20 cellular contexts compared by ENCODE assay signal in the genomic region with DNA sequence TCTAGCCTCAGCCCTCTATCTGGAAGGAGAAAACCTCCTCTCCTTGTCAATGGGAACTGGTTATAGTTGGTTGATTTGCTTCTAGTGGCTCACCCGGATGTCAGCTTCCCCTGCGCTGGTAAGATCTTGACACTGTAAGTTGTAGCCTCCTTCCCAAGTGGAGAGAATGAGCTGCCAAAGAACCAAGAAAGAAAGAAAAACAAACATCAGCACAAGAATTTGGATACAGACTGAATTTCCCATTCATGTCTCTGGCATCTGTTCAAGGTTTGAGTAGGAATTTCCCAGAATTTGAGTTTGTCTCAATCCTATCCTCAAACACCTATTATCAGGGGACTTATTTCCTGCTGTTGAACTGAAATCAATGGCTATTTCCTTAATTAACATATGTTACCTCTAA. TPM values are rescaled to one million over a fixed set of nuclear protein-coding genes. Genes with fewer than 3 reads are reported as not detected.
DNase-seq lines count a peak whose midpoint lies in the region; ATAC-seq and TF ChIP-seq lines count a peak whose summit lies in the region.
"Had no signal": no experiment of that assay in that cellular context is flagged by ENCODE, and none has a peak within 500 bp of the region (broad histone marks: within the 10 kb centered on the region; RNA-seq: fewer than 3 reads in every experiment).

No MANE protein-coding gene starts in this region.

- H3K4me3 Mint-ChIP-seq in CD8-positive, alpha-beta T cell: no peak overlapping the region
- H3K4me3 Mint-ChIP-seq: activated CD4-positive, alpha-beta T cell treated with anti-CD3 and anti-CD28 coated beads, Interleukin-2, amount 10 ng/mL, durations not matched to agents 24 days and 14 days had no signal

- H3K27me3 Mint-ChIP-seq in CD8-positive, alpha-beta T cell (ENCODE audit: low read depth): peaks cover 4% of the 10 kb centered on the region

- no peaks in the 10 kb centered on the region for H3K36me3 ChIP-seq in CD8-positive, alpha-beta T cell (ENCODE audit: insufficient read depth, low read length)
- H3K36me3 ChIP-seq: right lobe of liver had no signal

- no peak overlapping the region for H3K4me3 ChIP-seq in astrocyte of the cerebellum (ENCODE audit: low read depth, low read length)
- H3K4me3 ChIP-seq in CD8-positive, alpha-beta T cell (ENCODE audit: low read depth, low read length): no peak overlapping the region
- H3K4me3 ChIP-seq: BLaER1, PC-9, right lobe of liver, SK-N-MC had no signal

- H3K27me3 ChIP-seq in CD8-positive, alpha-beta T cell (ENCODE audit: insufficient read depth, low read length): no peaks in the 10 kb centered on the region
- H3K27me3 ChIP-seq: BLaER1, right lobe of liver had no signal

- H3K9me3 Mint-ChIP-seq in CD8-positive, alpha-beta T cell: peaks cover 2% of the 10 kb centered on the region
- H3K9me3 Mint-ChIP-seq: activated CD4-positive, alpha-beta T cell treated with anti-CD3 and anti-CD28 coated beads, Interleukin-2, amount 10 ng/mL, durations not matched to agents 24 days and 14 days had no signal

- no peaks in the 10 kb centered on the region for H3K9me3 ChIP-seq in CD8-positive, alpha-beta T cell (ENCODE audit: low read length)
- H3K9me3 ChIP-seq: right lobe of liver had no signal

- intact Hi-C loops in CD8-positive, alpha-beta T cell (cut with DNase I, micrococcal nuclease): no loop called here

- no peaks in the 10 kb centered on the region for H3K4me1 Mint-ChIP-seq in CD8-positive, alpha-beta T cell (ENCODE audit: low read depth)
- H3K4me1 Mint-ChIP-seq: activated CD4-positive, alpha-beta T cell treated with anti-CD3 and anti-CD28 coated beads, Interleukin-2, amount 10 ng/mL, durations not matched to agents 24 days and 14 days had no signal

- in situ Hi-C loops in astrocyte of the cerebellum (cut with HindIII; ENCODE audit: low sequenced_read_pairs): no loop called here

- POLR2A ChIA-PET in CD8-positive, alpha-beta T cell (lab: Charles Lee): no interaction called here

- ATAC-seq in GM18511 (IDR thresholded peaks at IDR 0.05; ENCODE audit: unreplicated experiment): no peak
- no peak for ATAC-seq in CD8-positive, alpha-beta T cell
- ATAC-seq in GM18909 (IDR thresholded peaks at IDR 0.05; ENCODE audit: poor library complexity, unreplicated experiment): no peak
- ATAC-seq: HCT116, left colon had no signal

- H3K4me1 ChIP-seq in CD8-positive, alpha-beta T cell (ENCODE audit: insufficient read depth, low read length): no peaks in the 10 kb centered on the region
- H3K4me1 ChIP-seq: BLaER1 had no signal

- CTCF ChIA-PET in CD8-positive, alpha-beta T cell (lab: Charles Lee): no interaction called here

- no peak overlapping the region for H3K27ac Mint-ChIP-seq in CD8-positive, alpha-beta T cell
- H3K27ac Mint-ChIP-seq: activated CD4-positive, alpha-beta T cell treated with anti-CD3 and anti-CD28 coated beads, Interleukin-2, amount 10 ng/mL, durations not matched to agents 24 days and 14 days had no signal

- peak; percentile 29 for DNase-seq in GM03348 (ENCODE audit: low spot score)
- DNase-seq in astrocyte of the cerebellum (ENCODE audit: low read depth): peak; percentile 66
- DNase-seq in globus pallidus (ENCODE audit: low spot score): peak; percentile 28
- DNase-seq in smooth muscle cell of the brain vasculature (ENCODE audit: low read depth, low spot score): peak; percentile 17
- no peak for DNase-seq in CD8-positive, alpha-beta T cell
- DNase-seq: activated CD4-positive, alpha-beta T cell treated with anti-CD3 and anti-CD28 coated beads, Interleukin-2, amount 10 ng/mL, durations not matched to agents 24 days and 14 days; activated naive CD4-positive, alpha-beta T cell treated with Interleukin-2 at 50 U/mL for 16 hours; effector CD4-positive, alpha-beta T cell; left colon; NCI-H1417; NCI-H2171 treated with DMSO at 0.1 percent for 48 hours; NCI-H774; nucleus accumbens; PC-9; right lobe of liver had no signal

- TF ChIP-seq CTCF in astrocyte of the cerebellum (IDR thresholded peaks at IDR 0.05; ENCODE audit: low read depth, low read length, missing control alignments): no peak
- TF ChIP-seq CTCF in CD8-positive, alpha-beta T cell (IDR thresholded peaks at IDR 0.05): no peak

- no peaks in the 10 kb centered on the region for H3K36me3 Mint-ChIP-seq in CD8-positive, alpha-beta T cell

- no peak overlapping the region for H3K27ac ChIP-seq in CD8-positive, alpha-beta T cell (ENCODE audit: low read depth, low read length)
- H3K27ac ChIP-seq: BLaER1, PC-9, right lobe of liver, SK-N-MC had no signal

RNA-seq across cellular contexts. Expression of gene ELOVL2, which starts 44.1 kb away (rescaled TPM):
- total RNA-seq in CD8-positive, alpha-beta T cell: not detected
- total RNA-seq: activated CD4-positive, alpha-beta T cell treated with anti-CD3 and anti-CD28 coated beads, Interleukin-2, amount 10 ng/mL, durations not matched to agents 24 days and 14 days had no signal

Comparison
In these comparisons a context has a peak if more than half of its experiments do, and no peak if none do; other contexts are left out.
1. DNase-seq: peak in GM03348 (single experiment), astrocyte of the cerebellum (single experiment), globus pallidus (single experiment) and smooth muscle cell of the brain vasculature (single experiment); none in CD8-positive, alpha-beta T cell (0 of 7).